14 cellular contexts compared by ENCODE assay signal in the genomic region with DNA sequence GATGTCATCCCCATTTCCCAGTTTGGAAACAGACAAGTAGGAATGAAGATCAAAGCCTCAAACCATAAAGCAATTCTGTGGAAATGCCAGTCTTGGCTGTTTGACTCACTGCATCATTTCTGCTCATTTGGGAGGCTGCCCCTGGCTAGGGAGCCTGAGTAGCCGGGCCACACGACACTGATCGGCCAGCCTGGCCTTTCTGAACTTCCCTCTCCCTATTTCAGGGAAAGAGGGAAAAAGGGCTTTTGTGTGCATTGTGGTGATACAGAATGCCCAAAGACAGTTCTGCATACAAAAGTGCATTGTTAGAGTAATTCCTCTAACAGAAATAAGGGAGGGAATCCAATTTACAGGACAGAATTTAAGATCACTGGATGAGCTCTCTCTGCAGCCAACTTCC. TPM values are rescaled to one million over a fixed set of nuclear protein-coding genes. Genes with fewer than 3 reads are reported as not detected.
"Had no signal": no experiment of that assay in that cellular context is flagged by ENCODE, and none has a peak within 500 bp of the region (broad histone marks: within the 10 kb centered on the region; RNA-seq: fewer than 3 reads in every experiment).

No MANE protein-coding gene starts in this region.

- H3K36me3 ChIP-seq: esophagus squamous epithelium, gastroesophageal sphincter, ovary, SJCRH30 had no signal

- DNase-seq: activated effector memory CD4-positive, alpha-beta T cell treated with anti-CD3 and anti-CD28 coated beads, Interleukin-2, amount 50 U/mL, for 16 hours; activated T-cell treated with anti-CD3 and anti-CD28 coated beads, Interleukin-2, amount 50 U/mL, for 1 hour; aorta; esophagus squamous epithelium; left colon; ovary; SW 1271; trophoblast cell had no signal

- H3K27ac ChIP-seq: esophagus squamous epithelium, gastroesophageal sphincter, hepatocyte, ovary, SJCRH30 had no signal

- H3K9me3 ChIP-seq: esophagus squamous epithelium, gastroesophageal sphincter, ovary, SJCRH30 had no signal

- H3K4me3 ChIP-seq: esophagus squamous epithelium, gastroesophageal sphincter, hepatocyte, ovary, SJCRH30 had no signal

- H3K4me1 ChIP-seq: esophagus squamous epithelium, gastroesophageal sphincter, SJCRH30 had no signal

- ATAC-seq: gastroesophageal sphincter, left colon had no signal

- H3K27me3 ChIP-seq: ovary, SJCRH30 had no signal

RNA-seq across cellular contexts. Expression of gene OPALIN, which starts 41.7 kb away (rescaled TPM):
- total RNA-seq: aorta, bronchial epithelial cell, esophagus squamous epithelium, gastroesophageal sphincter, hepatocyte, left colon, lung microvascular endothelial cell, ovary, SJCRH30, skeletal muscle tissue had no signal
